Comparison of ENCODE assay signal across 15 cellular contexts in the genomic region with DNA sequence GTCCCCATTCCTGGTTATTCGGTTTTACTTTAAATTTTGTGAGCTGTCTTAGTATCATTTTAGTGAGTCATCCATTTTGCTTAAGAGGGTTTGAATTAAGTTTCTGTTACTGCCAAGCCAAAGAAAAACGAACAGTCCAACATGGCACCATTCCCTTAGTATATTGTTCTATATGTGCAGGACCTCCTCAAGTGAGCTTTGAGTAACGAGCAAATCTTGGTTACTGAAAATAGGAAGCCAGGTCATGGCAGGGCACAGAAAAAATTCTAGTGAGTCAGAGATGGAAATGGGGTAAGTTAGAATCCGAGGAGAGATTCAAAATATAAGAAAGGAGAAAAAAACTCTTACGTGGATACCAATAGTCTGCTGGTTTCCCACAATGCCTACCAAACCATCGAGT.
DNase-seq lines count a peak whose midpoint lies in the region; ATAC-seq and TF ChIP-seq lines count a peak whose summit lies in the region.
"Had no signal": no experiment of that assay in that cellular context is flagged by ENCODE, and none has a peak within 500 bp of the region (broad histone marks: within the 10 kb centered on the region; RNA-seq: fewer than 3 reads in every experiment).

No MANE protein-coding gene starts in this region.

- DNase-seq in IMR-90: peak; percentile 69
- peak; percentile 32 for DNase-seq in astrocyte of the cerebellum (ENCODE audit: low read depth)
- peak; percentile 6 for DNase-seq in fibroblast of mammary gland (ENCODE audit: low read depth)
- DNase-seq in osteoblast (ENCODE audit: insufficient read length, low spot score, missing footprints): peak; percentile 67
- no peak for DNase-seq in NCI-H2227 treated with DMSO at 0.1 percent for 48 hours (lab: John Stamatoyannopoulos, UW)
- no peak for DNase-seq in activated CD4-positive, alpha-beta T cell treated with anti-CD3 and anti-CD28 coated beads for 48 hours
- DNase-seq in activated naive CD4-positive, alpha-beta T cell (lab: John Stamatoyannopoulos, UW): no peak
- DNase-seq: AML-193; Caco-2; NCI-H146; NCI-H2081 treated with DMSO at 0.1 percent for 48 hours; NCI-H526; NK-92 treated with Interleukin-12 subunit alpha and Interleukin-12 subunit beta, amount 100 ng/mL, for 24 hours had no signal

- H3K4me1 ChIP-seq in IMR-90 (ENCODE audit: control insufficient read depth, insufficient read depth, low read length) (peaks cover 2% of the 10 kb centered on the region), osteoblast (ENCODE audit: insufficient read depth, low read length) (peaks cover 11% of the 10 kb centered on the region)

- no peak overlapping the region for H2BK15ac ChIP-seq in IMR-90 (ENCODE audit: low read depth, low read length)

- H4K8ac ChIP-seq in IMR-90 (ENCODE audit: low read depth in 2 of 2, low read length in 2 of 2): peak overlapping the region in 1 of 2 experiments; percentile 72; a peak in 2 of 4 replicates

- no peak for ATAC-seq in IMR-90 (ENCODE audit: low read depth)
- ATAC-seq in GM21737 (IDR thresholded peaks at IDR 0.05; ENCODE audit: unreplicated experiment): no peak
- ATAC-seq: HCT116 had no signal

- no peak overlapping the region for H3K4ac ChIP-seq in IMR-90 (ENCODE audit: low read depth, low read length)

- no peak for TF ChIP-seq POLR2A in IMR-90 (IDR thresholded peaks at IDR 0.05; ENCODE audit: low read depth, low read length)

- H2AFZ ChIP-seq in IMR-90 (replicated peaks; ENCODE audit: low read length, poor library complexity) (no peak overlapping the region), osteoblast (ENCODE audit: low read length) (peak overlapping the region; percentile 81)

- H2AK5ac ChIP-seq in IMR-90 (ENCODE audit: low read depth, low read length): no peak overlapping the region

- H2AK9ac ChIP-seq in IMR-90 (replicated peaks; ENCODE audit: low read depth, low read length, poor library complexity): no peak overlapping the region

- WGBS in IMR-90 (ENCODE audit: extremely low coverage in 2 of 2, insufficient read length in 1 of 2), 2 experiments: 90% methylated on average over 2 of the region's 6 CpGs; no CpG with 5 or more reads in 1 of the 2 experiments

- H4K20me1 ChIP-seq in IMR-90 (ENCODE audit: insufficient read depth, low read length) (no peaks in the 10 kb centered on the region), osteoblast (ENCODE audit: insufficient read depth, low read length) (no peaks in the 10 kb centered on the region)

- no peak overlapping the region for H3K56ac ChIP-seq in IMR-90 (ENCODE audit: extremely low read depth, insufficient read depth, low read length)

- H3K4me2 ChIP-seq in IMR-90 (ENCODE audit: low read depth, low read length): no peak overlapping the region
- H3K4me2 ChIP-seq in osteoblast (ENCODE audit: insufficient read depth, low read length): peak overlapping the region; percentile 26

- BruUV-seq in IMR-90 (replicated peaks; lab: Mats Ljungman, UMichigan): no TSS peak

- H3K36me3 ChIP-seq in IMR-90 (ENCODE audit: control insufficient read depth, insufficient read depth, low read length) (no peaks in the 10 kb centered on the region), osteoblast (ENCODE audit: insufficient read depth, low read length) (no peaks in the 10 kb centered on the region)

- H3K9me3 ChIP-seq in IMR-90 (ENCODE audit: control insufficient read depth, insufficient read depth, low read length) (no peaks in the 10 kb centered on the region), osteoblast (ENCODE audit: low read depth, low read length) (no peaks in the 10 kb centered on the region)
- H3K9me3 ChIP-seq: Caco-2 had no signal

- peak overlapping the region; percentile 33 for H2BK5ac ChIP-seq in IMR-90 (ENCODE audit: low read depth, low read length, poor library complexity, severe bottlenecking)

- no peak overlapping the region for H3K4me3 ChIP-seq in IMR-90 (ENCODE audit: insufficient read depth, low read depth, low read length)
- no peak overlapping the region for H3K4me3 ChIP-seq in astrocyte of the cerebellum (ENCODE audit: low read depth, low read length)
- H3K4me3 ChIP-seq in fibroblast of mammary gland (ENCODE audit: control insufficient read depth, low read depth, low read length): no peak overlapping the region
- no peak overlapping the region for H3K4me3 ChIP-seq in osteoblast (ENCODE audit: insufficient read depth, low read length)

- no peak overlapping the region; the same call in 1 of the 2 replicates for H2BK120ac ChIP-seq in IMR-90 (ENCODE audit: low read depth, low read length)

- in situ Hi-C loops in IMR-90 (cut with MboI; ENCODE audit: low sequenced_read_pairs): no loop called here
- in situ Hi-C loops in astrocyte of the cerebellum (cut with HindIII; ENCODE audit: low sequenced_read_pairs): no loop called here

- H2BK20ac ChIP-seq in IMR-90 (ENCODE audit: low read depth, low read length): no peak overlapping the region

- CTCF ChIA-PET in IMR-90 (lab: Yijun Ruan, JAX): interaction anchor here (0.7 kb wide), 1 partner anchor 12 kb away, joined by 3 read pairs; no protein-coding TSS in a partner anchor

- no peak for TF ChIP-seq RAD21 in IMR-90 (IDR thresholded peaks at IDR 0.05; ENCODE audit: low read length)

- H3K14ac ChIP-seq in IMR-90 (replicated peaks; ENCODE audit: low read depth, low read length): peak overlapping the region; percentile 84

- H3K79me1 ChIP-seq in IMR-90 (ENCODE audit: low read depth in 1 of 2, low read length in 2 of 2): no peaks in the 10 kb centered on the region

- POLR2A ChIA-PET in IMR-90 (lab: Charles Lee; ENCODE audit: unreplicated experiment): no interaction called here

- dilution Hi-C loops in IMR-90 (cut with HindIII; ENCODE audit: low sequenced_read_pairs, unreplicated experiment): no loop called here

- no peaks in the 10 kb centered on the region for H3K79me2 ChIP-seq in osteoblast (ENCODE audit: insufficient read depth, low read length)

- no peak for TF ChIP-seq CTCF in IMR-90 (conservative IDR thresholded peaks at IDR 0.05; ENCODE audit: low read depth, low read length)
- no peak for TF ChIP-seq CTCF in astrocyte of the cerebellum (IDR thresholded peaks at IDR 0.05; ENCODE audit: low read depth, low read length, missing control alignments)
- no peak for TF ChIP-seq CTCF in fibroblast of mammary gland (conservative IDR thresholded peaks at IDR 0.05; ENCODE audit: control insufficient read depth, insufficient read depth, low read depth, low read length)
- TF ChIP-seq CTCF in osteoblast (IDR thresholded peaks at IDR 0.05; ENCODE audit: extremely low read depth, low read depth, low read length): no peak

- H3K9ac ChIP-seq in IMR-90 (ENCODE audit: low read depth, low read length): no peak overlapping the region

- H3K23ac ChIP-seq in IMR-90 (ENCODE audit: low read depth, low read length): no peak overlapping the region

- intact Hi-C loops in IMR-90 (cut with micrococcal nuclease): no loop called here

- H3K27me3 ChIP-seq in IMR-90 (ENCODE audit: control insufficient read depth, insufficient read depth, low read length): no peaks in the 10 kb centered on the region
- H3K27me3 ChIP-seq in osteoblast (ENCODE audit: insufficient read depth, low read length): no peaks in the 10 kb centered on the region

- H3K18ac ChIP-seq in IMR-90 (ENCODE audit: low read depth, low read length): peak overlapping the region; percentile 90; the same call in 1 of the 2 replicates

- H3K9me1 ChIP-seq in IMR-90 (ENCODE audit: insufficient read depth, low read length): no peaks in the 10 kb centered on the region; the same call in 1 of the 2 replicates

- no peak overlapping the region for H4K91ac ChIP-seq in IMR-90 (ENCODE audit: insufficient read depth, low read depth, low read length)

- H4K5ac ChIP-seq in IMR-90 (ENCODE audit: low read depth, low read length): no peak overlapping the region

- no peak overlapping the region for H3K27ac ChIP-seq in IMR-90 (ENCODE audit: insufficient read depth, low read length)
- H3K27ac ChIP-seq in osteoblast (ENCODE audit: low read depth, low read length): peak overlapping the region; percentile 6

TF ChIP-seq in IMR-90, 13 proteins besides CTCF, POLR2A, EP300 and RAD21:
- TF ChIP-seq NFE2L2 (IDR thresholded peaks at IDR 0.05; ENCODE audit: low read depth, low read length): no peak
- no peak for TF ChIP-seq BHLHE40 (IDR thresholded peaks at IDR 0.05; ENCODE audit: low read depth, low read length)
- TF ChIP-seq MXI1 (IDR thresholded peaks at IDR 0.05; ENCODE audit: borderline replicate concordance, low read depth, low read length): no peak
- TF ChIP-seq CEBPB (IDR thresholded peaks at IDR 0.05; ENCODE audit: low read depth, low read length): no peak
- TF ChIP-seq RFX5 (IDR thresholded peaks at IDR 0.05; ENCODE audit: low read depth, low read length): no peak
- no peak for TF ChIP-seq RCOR1 (IDR thresholded peaks at IDR 0.05; ENCODE audit: insufficient replicate concordance, low read length)

Comparison
In these comparisons a context has a peak if more than half of its experiments do, and no peak if none do; other contexts are left out.
1. DNase-seq: peak in IMR-90 (single experiment), astrocyte of the cerebellum (single experiment), fibroblast of mammary gland (single experiment) and osteoblast (single experiment); none in NCI-H2227 treated with DMSO at 0.1 percent for 48 hours (single experiment), activated CD4-positive, alpha-beta T cell treated with anti-CD3 and anti-CD28 coated beads for 48 hours (single experiment) and activated naive CD4-positive, alpha-beta T cell (0 of 4).